Comparison of ENCODE assay signal across 8 cellular contexts in genomic region chr22:41619979-41620645, GRCh38. TPM values are rescaled to one million over a fixed set of nuclear protein-coding genes. Genes with fewer than 3 reads are reported as not detected.
DNase-seq lines count a peak whose midpoint lies in the region; ATAC-seq and TF ChIP-seq lines count a peak whose summit lies in the region.

No MANE protein-coding gene starts in this region.

- no peak for TF ChIP-seq POLR2A in breast epithelium (IDR thresholded peaks at IDR 0.05)

- intact Hi-C loops in breast epithelium (cut with DNase I; ENCODE audit: low total_unique reads), result loop anchor here (2.0 kb wide), 1 partner anchor 67 kb away; no protein-coding TSS in a partner anchor

- H3K27me3 Mint-ChIP-seq in T-helper 17 cell, result no peaks in the 10 kb centered on the region

- H3K27ac ChIP-seq in breast epithelium, result peak overlapping the region; percentile 98 to 99
- peak overlapping the region; percentile 91 for H3K27ac ChIP-seq in layer of hippocampus (ENCODE audit: low read depth, low read length)

- H3K4me3 ChIP-seq in breast epithelium, result peak overlapping the region; percentile 88 to 97 (median 89)

- no peaks in the 10 kb centered on the region for H3K36me3 ChIP-seq in breast epithelium

- peak; percentile 14 for ATAC-seq in HG03432 (IDR thresholded peaks at IDR 0.05; ENCODE audit: unreplicated experiment)
- no peak for ATAC-seq in T-helper 17 cell

- H3K27ac Mint-ChIP-seq in T-helper 17 cell, result peak overlapping the region; percentile 98

- H3K27me3 ChIP-seq in breast epithelium (no peaks in the 10 kb centered on the region), layer of hippocampus (ENCODE audit: control insufficient read depth, insufficient read depth, low read length) (no peaks in the 10 kb centered on the region)

- DNase-seq in DMS53 (lab: John Stamatoyannopoulos, UW), result peak; percentile 73
- no peak for DNase-seq in DMS53 treated with DMSO at 0.1 percent for 48 hours (lab: John Stamatoyannopoulos, UW; ENCODE audit: unreplicated experiment)
- DNase-seq in T-helper 17 cell, result peak in 2 of 3 donors; percentile 23 to 29
- DNase-seq in breast epithelium (ENCODE audit: low spot score in 2 of 2), result peak in 1 of 2 donors; percentile 36
- DNase-seq in stimulated activated CD4-positive, alpha-beta T cell treated with anti-CD3 and anti-CD28 coated beads, Interleukin-4, amount 100 ng/mL, for 1 hour, result peak; percentile 54
- no peak for DNase-seq in NCI-H187 treated with DMSO at 0.1 percent for 48 hours (lab: John Stamatoyannopoulos, UW)

- H3K36me3 Mint-ChIP-seq in T-helper 17 cell (ENCODE audit: low read depth), result no peaks in the 10 kb centered on the region

- no peak for TF ChIP-seq CTCF in breast epithelium (IDR thresholded peaks at IDR 0.05)

- peaks cover 3 to 12% of the 10 kb centered on the region in 2 donors for H3K4me1 ChIP-seq in breast epithelium

- H3K9me3 ChIP-seq in T-helper 17 cell (ENCODE audit: control insufficient read depth, low read length, poor library complexity, severe bottlenecking), result no peaks in the 10 kb centered on the region
- H3K9me3 ChIP-seq in breast epithelium, result no peaks in the 10 kb centered on the region

- peak overlapping the region; percentile 97 for H3K4me3 Mint-ChIP-seq in T-helper 17 cell

- peaks cover 18% of the 10 kb centered on the region for H3K4me1 Mint-ChIP-seq in T-helper 17 cell

RNA-seq across cellular contexts. Expression of gene DESI1, which starts 0.7 kb away (rescaled TPM):
- total RNA-seq in T-helper 17 cell, result 10 to 100 TPM; 16.3 to 19.1 TPM
- 10 to 100 TPM; 17.0 to 23.5 (median 21.0) TPM for total RNA-seq in breast epithelium

RNA-seq across cellular contexts. Expression of gene XRCC6, which starts 1.0 kb away (rescaled TPM):
- total RNA-seq in T-helper 17 cell (100 to 1,000 TPM; 147 to 165 TPM), breast epithelium (100 to 1,000 TPM; 194 to 232 (median 220) TPM)

RNA-seq across cellular contexts. Expression of gene PMM1, which starts 30.5 kb away (rescaled TPM):
- total RNA-seq in T-helper 17 cell, result 10 to 100 TPM; 23.1 to 25.3 TPM
- 10 to 100 TPM; 42.7 to 74.1 (median 48.5) TPM for total RNA-seq in breast epithelium

RNA-seq across cellular contexts. Expression of gene CSDC2, which starts 59.3 kb away (rescaled TPM):
- total RNA-seq in T-helper 17 cell (not detected), breast epithelium (1 to 10 TPM in 2 of 3 donors, not detected in 1; 1.6 to 1.9 TPM)

Comparison
In these comparisons a context has a peak if more than half of its experiments do, and no peak if none do; other contexts are left out.
1. DNase-seq: peak in DMS53 (single experiment), T-helper 17 cell (2 of 3) and stimulated activated CD4-positive, alpha-beta T cell treated with anti-CD3 and anti-CD28 coated beads, Interleukin-4, amount 100 ng/mL, for 1 hour (single experiment); none in DMS53 treated with DMSO at 0.1 percent for 48 hours (single experiment) and NCI-H187 treated with DMSO at 0.1 percent for 48 hours (single experiment).